ENCODE assay signal across 22 cellular contexts in genomic region chr6:133206942-133207341, GRCh38.
"Had no signal": no experiment of that assay in that cellular context is flagged by ENCODE, and none has a peak within 500 bp of the region (broad histone marks: within the 10 kb centered on the region; RNA-seq: fewer than 3 reads in every experiment).

No MANE protein-coding gene starts in this region.

- H3K9me3 ChIP-seq: SK-N-SH had no signal

- DNase-seq: Karpas-422, KG1, MM.1S, NCI-H1092 treated with DMSO at 0.1 percent for 48 hours, NCI-H1436, NCI-H187, NCI-H2029, NCI-H2081 treated with DMSO at 0.1 percent for 48 hours, NCI-H2171, NCI-H226, NCI-H446, NCI-H510A, NCI-H524 treated with DMSO at 0.1 percent for 48 hours, NCI-H69, NCI-H774, SHP77, SK-N-SH, T-helper 1 cell had no signal

- H3K9ac ChIP-seq: SK-N-SH had no signal

- FAIRE-seq: HTR-8/SVneo had no signal

- H3K27ac ChIP-seq: HL-60, RWPE1 had no signal

- H3K4me2 ChIP-seq: SK-N-SH had no signal

- H3K9me2 ChIP-seq: SK-N-SH had no signal

- ATAC-seq: Panc1 had no signal
